In the genomic region with DNA sequence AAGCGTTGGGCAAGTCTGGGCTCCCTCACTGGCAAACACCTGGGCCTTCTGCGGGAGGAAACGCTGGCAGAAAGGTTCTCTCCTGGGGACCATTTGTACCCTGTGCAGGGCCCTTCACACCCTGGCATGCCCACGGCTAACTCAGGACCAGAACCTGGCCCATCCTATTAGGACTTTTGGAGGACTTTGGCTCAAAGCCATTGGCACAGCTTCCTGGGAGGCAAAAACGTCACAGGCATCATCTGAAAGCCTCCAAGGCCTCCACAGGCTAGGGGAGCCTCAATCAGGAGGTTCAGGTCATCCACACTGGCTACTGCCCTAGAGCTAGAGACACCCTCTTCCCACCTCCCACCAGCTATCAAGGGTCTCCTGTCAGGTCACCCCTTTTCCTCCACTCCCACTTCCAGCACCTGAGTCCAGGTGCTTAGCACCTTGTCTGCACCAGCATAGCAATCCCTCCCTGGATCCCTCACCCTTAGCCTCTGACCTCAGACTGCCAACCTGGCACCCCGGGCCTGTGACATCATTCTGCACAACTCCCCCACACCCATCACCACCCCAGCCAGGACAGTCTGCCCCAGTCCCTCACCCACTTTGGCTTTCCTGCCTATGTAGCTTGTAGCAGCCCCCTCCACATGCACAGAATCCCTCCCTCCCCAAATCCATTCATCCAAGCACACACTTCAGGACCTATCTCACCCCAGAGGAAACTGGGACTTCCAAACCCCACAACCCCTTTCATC, we compare ENCODE assay signal across 1 cellular context.
TF ChIP-seq lines count a peak whose summit lies in the region.

No MANE protein-coding gene starts in this region.

TF ChIP-seq in neural cell, 6 proteins besides CTCF, POLR2A, EP300 and RAD21 (continued from another document):
- TF ChIP-seq EZH2 (IDR thresholded peaks at IDR 0.05; ENCODE audit: borderline replicate concordance, insufficient read depth, low read length, poor library complexity, severe bottlenecking) (no peak), POLR2AphosphoS5 (IDR thresholded peaks at IDR 0.05) (no peak)
